In genomic region chr20:34955232-34956040, GRCh38 we compare ENCODE assay signal across 1 cellular context.
TF ChIP-seq lines count a peak whose summit lies in the region.

Gene GSS (minus strand): TSS chr20:34955806. CDS start chr20:34951852, 3,954 bp downstream.
Gene MYH7B (plus strand): TSS chr20:34955868. CDS start chr20:34978006, 22,138 bp downstream.

TF ChIP-seq in K562, 482 proteins besides CTCF, POLR2A, EP300 and RAD21 (continued from another document):
- TF ChIP-seq, protein P1, sequence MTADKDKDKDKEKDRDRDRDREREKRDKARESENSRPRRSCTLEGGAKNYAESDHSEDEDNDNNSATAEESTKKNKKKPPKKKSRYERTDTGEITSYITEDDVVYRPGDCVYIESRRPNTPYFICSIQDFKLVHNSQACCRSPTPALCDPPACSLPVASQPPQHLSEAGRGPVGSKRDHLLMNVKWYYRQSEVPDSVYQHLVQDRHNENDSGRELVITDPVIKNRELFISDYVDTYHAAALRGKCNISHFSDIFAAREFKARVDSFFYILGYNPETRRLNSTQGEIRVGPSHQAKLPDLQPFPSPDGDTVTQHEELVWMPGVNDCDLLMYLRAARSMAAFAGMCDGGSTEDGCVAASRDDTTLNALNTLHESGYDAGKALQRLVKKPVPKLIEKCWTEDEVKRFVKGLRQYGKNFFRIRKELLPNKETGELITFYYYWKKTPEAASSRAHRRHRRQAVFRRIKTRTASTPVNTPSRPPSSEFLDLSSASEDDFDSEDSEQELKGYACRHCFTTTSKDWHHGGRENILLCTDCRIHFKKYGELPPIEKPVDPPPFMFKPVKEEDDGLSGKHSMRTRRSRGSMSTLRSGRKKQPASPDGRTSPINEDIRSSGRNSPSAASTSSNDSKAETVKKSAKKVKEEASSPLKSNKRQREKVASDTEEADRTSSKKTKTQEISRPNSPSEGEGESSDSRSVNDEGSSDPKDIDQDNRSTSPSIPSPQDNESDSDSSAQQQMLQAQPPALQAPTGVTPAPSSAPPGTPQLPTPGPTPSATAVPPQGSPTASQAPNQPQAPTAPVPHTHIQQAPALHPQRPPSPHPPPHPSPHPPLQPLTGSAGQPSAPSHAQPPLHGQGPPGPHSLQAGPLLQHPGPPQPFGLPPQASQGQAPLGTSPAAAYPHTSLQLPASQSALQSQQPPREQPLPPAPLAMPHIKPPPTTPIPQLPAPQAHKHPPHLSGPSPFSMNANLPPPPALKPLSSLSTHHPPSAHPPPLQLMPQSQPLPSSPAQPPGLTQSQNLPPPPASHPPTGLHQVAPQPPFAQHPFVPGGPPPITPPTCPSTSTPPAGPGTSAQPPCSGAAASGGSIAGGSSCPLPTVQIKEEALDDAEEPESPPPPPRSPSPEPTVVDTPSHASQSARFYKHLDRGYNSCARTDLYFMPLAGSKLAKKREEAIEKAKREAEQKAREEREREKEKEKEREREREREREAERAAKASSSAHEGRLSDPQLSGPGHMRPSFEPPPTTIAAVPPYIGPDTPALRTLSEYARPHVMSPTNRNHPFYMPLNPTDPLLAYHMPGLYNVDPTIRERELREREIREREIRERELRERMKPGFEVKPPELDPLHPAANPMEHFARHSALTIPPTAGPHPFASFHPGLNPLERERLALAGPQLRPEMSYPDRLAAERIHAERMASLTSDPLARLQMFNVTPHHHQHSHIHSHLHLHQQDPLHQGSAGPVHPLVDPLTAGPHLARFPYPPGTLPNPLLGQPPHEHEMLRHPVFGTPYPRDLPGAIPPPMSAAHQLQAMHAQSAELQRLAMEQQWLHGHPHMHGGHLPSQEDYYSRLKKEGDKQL (CRISPR knock-in tag; IDR thresholded peaks at IDR 0.05; ENCODE audit: borderline replicate concordance): 0 out of 2 replicates have a peak, but pooled peaks have one; percentile 21
- TF ChIP-seq CCNT2 (IDR thresholded peaks at IDR 0.05; ENCODE audit: borderline replicate concordance, extremely low read depth, insufficient read length, low read depth, low read length): peak; percentile 27
- peak; percentile 95 for TF ChIP-seq TAF9B (IDR thresholded peaks at IDR 0.05; ENCODE audit: partially characterized antibody)
- TF ChIP-seq ZBTB11 (CRISPR knock-in tag; IDR thresholded peaks at IDR 0.05): peak in 1 of 3 experiments; percentile 60; a peak in 1 of 6 replicates
- TF ChIP-seq, protein P2, sequence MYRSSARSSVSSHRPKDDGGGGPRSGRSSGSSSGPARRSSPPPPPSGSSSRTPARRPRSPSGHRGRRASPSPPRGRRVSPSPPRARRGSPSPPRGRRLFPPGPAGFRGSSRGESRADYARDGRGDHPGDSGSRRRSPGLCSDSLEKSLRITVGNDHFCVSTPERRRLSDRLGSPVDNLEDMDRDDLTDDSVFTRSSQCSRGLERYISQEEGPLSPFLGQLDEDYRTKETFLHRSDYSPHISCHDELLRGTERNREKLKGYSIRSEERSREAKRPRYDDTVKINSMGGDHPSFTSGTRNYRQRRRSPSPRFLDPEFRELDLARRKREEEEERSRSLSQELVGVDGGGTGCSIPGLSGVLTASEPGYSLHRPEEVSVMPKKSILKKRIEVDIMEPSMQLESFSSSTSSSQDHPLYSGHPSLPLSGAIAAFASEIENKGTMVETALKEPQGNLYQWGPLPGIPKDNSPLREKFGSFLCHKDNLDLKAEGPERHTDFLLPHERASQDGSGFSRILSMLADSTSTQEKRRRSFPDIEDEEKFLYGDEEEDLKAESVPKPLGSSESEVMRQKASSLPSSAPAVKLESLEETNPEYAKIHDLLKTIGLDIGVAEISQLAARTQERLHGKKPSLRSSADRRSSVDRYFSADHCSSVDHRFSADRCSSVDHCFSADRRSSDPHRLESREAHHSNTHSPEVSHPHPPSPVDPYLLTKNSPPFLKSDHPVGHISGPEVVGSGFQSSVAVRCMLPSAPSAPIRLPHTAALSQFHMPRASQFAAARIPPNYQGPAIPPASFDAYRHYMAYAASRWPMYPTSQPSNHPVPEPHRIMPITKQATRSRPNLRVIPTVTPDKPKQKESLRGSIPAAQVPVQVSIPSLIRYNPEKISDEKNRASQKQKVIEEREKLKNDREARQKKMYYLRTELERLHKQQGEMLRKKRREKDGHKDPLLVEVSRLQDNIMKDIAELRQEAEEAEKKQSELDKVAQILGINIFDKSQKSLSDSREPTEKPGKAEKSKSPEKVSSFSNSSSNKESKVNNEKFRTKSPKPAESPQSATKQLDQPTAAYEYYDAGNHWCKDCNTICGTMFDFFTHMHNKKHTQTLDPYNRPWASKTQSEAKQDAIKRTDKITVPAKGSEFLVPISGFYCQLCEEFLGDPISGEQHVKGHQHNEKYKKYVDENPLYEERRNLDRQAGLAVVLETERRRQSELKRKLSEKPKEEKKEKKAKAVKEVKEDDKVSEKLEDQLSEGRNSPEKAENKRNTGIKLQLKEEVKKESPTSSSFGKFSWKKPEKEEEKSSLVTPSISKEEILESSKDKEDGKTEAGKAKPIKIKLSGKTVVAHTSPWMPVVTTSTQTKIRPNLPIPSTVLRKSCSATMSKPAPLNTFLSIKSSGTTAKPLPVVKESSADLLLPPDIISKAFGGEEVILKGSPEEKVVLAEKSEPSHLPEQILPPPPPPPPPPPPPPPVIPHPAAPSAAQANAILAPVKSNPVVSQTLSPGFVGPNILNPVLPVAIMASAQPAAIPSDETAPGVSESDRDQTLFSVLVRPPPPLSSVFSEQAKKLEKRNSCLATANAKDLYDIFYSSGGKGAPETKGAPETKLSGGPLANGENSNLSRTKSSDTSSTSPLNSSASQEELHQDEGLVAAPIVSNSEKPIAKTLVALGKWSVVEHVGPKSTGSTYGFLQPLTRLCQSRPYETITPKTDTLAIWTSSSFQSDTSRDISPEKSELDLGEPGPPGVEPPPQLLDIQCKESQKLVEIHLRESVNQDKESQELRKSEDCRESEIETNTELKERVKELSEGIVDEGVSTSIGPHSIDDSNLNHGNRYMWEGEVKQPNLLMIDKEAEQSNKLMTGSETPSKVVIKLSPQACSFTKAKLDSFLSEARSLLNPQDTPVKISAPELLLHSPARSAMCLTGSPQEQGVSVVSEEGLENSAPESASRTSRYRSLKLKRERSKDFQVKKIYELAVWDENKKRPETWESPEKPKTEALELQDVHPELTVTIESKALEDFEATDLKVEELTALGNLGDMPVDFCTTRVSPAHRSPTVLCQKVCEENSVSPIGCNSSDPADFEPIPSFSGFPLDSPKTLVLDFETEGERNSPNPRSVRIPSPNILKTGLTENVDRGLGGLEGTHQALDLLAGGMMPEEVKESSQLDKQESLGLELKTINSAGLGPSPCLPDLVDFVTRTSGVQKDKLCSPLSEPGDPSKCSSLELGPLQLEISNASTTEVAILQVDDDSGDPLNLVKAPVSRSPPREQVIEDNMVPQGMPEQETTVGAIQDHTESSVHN (IDR thresholded peaks at IDR 0.05; ENCODE audit: borderline replicate concordance in 1 of 2, low read depth in 1 of 2): no peak
- no peak for TF ChIP-seq ZNF75A (CRISPR knock-in tag; IDR thresholded peaks at IDR 0.05)
- no peak for TF ChIP-seq BRCA1 (IDR thresholded peaks at IDR 0.05)
- TF ChIP-seq BRCA1 (CRISPR knock-in tag; IDR thresholded peaks at IDR 0.05): no peak
- peak; percentile 80 for TF ChIP-seq EP400 (IDR thresholded peaks at IDR 0.05)
- no peak for TF ChIP-seq HIVEP1 (CRISPR knock-in tag; IDR thresholded peaks at IDR 0.05)
- TF ChIP-seq TCF7 (IDR thresholded peaks at IDR 0.05; ENCODE audit: borderline replicate concordance): no peak
- peak; percentile 75 for TF ChIP-seq SAP30 (IDR thresholded peaks at IDR 0.05; ENCODE audit: borderline replicate concordance, insufficient read depth, low read depth, low read length, poor library complexity, severe bottlenecking)
- TF ChIP-seq GATAD2A (IDR thresholded peaks at IDR 0.05): 0 out of 2 replicates have a peak, but pooled peaks have one; percentile 11
TF ChIP-seq in K562: peak in this region for 151.
